ENCODE assay signal across 27 cellular contexts in the genomic region with DNA sequence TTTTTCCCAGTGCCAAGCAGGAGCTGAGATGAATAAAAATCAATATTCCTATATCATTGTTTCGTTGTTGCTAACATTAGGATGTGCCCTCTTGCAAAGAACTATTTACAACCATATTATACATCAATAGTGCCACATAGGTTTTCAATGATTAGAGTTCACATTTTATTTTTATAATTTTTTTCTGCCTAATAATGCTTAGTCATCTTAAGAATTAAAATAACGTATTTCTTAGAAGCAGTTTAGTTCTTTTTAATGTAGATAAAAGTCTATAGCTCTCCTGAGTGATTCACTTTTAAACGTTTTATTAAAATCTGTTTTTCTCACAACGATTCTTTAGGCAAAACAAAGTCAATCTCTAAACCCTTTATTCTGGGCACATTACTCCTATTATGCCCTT.
"Had no signal": no experiment of that assay in that cellular context is flagged by ENCODE, and none has a peak within 500 bp of the region (broad histone marks: within the 10 kb centered on the region; RNA-seq: fewer than 3 reads in every experiment).

No MANE protein-coding gene starts in this region.

- H3K27ac ChIP-seq: stomach, suprapubic skin, testis, thoracic aorta, thyroid gland, tibial artery, tibial nerve, transverse colon, upper lobe of left lung, upper lobe of right lung, uterus, vagina had no signal

- H3K27me3 ChIP-seq: stomach, suprapubic skin, testis, thyroid gland, tibial artery, tibial nerve, transverse colon, upper lobe of left lung, upper lobe of right lung, uterus, vagina had no signal

- FAIRE-seq: urothelium cell line had no signal

- DNase-seq: stimulated activated CD4-positive, alpha-beta T cell treated with anti-CD3 and anti-CD28 coated beads, Interleukin-2, amount 100 ng/mL, for 48 hours; stimulated activated CD4-positive, alpha-beta T cell treated with anti-CD3 and anti-CD28 coated beads, Interleukin-4, amount 100 ng/mL, for 1 hour; stimulated activated CD4-positive, alpha-beta T cell treated with anti-CD3 and anti-CD28 coated beads, Interleukin-4, amount 100 ng/mL, for 24 hours; stimulated activated CD4-positive, alpha-beta T cell treated with anti-CD3 and anti-CD28 coated beads, Interleukin-4, amount 100 ng/mL, for 4 hours; stimulated activated CD8-positive, alpha-beta memory T cell treated with anti-CD3 and anti-CD28 coated beads, Interleukin-4, amount 100 ng/mL, for 48 hours; stimulated activated naive B cell treated with anti-CD40 and anti-IgM and Interleukin-4, amounts not matched to agents 10 μg/mL and 1 μg/mL and 100 μg/mL, for 72 hours; stimulated activated naive CD4-positive, alpha-beta T cell; stimulated activated naive CD4-positive, alpha-beta T cell treated with Interleukin-2 at 50 U/mL for 16 hours; stimulated activated naive CD8-positive, alpha-beta T cell treated with anti-CD3 and anti-CD28 coated beads, Interleukin-15, amount 100 ng/mL, for 72 hours; stimulated activated naive CD8-positive, alpha-beta T cell treated with anti-CD3 and anti-CD28 coated beads, Interleukin-15, Interleukin-2, amounts not matched to agents 100 U/mL and 50 U/mL, for 24 hours; stomach; substantia nigra; testis; thyroid gland; tibial artery; transverse colon; trophoblast cell; upper lobe of left lung; upper lobe of right lung; uterus had no signal

- H3K4me3 ChIP-seq: stomach, suprapubic skin, testis, thoracic aorta, thyroid gland, tibial artery, tibial nerve, transverse colon, upper lobe of left lung, upper lobe of right lung, uterus, vagina had no signal

- H3K36me3 ChIP-seq: thoracic aorta, thyroid gland, upper lobe of left lung, upper lobe of right lung, uterus, vagina had no signal

- H3K4me1 ChIP-seq: testis, transverse colon, upper lobe of right lung, vagina had no signal

- H3K9me3 ChIP-seq: stomach, suprapubic skin, testis, thoracic aorta, thyroid gland, tibial artery, tibial nerve, transverse colon, upper lobe of left lung, upper lobe of right lung, uterus, vagina had no signal

- ATAC-seq: stimulated activated effector memory CD8-positive, alpha-beta T cell treated with anti-CD3 and anti-CD28 coated beads, Interleukin-12 subunit alpha, Interleukin-12 subunit beta, amount 100 ng/mL, for 72 hours; stimulated activated memory B cell treated with anti-CD40 and anti-IgM and Interleukin-4, amounts not matched to agents 10 μg/mL and 1 μg/mL and 100 μg/mL, for 72 hours; stimulated activated naive B cell treated with anti-CD40 and anti-IgM and Interleukin-4, amounts not matched to agents 10 μg/mL and 1 μg/mL and 100 μg/mL, for 72 hours; stimulated activated naive CD8-positive, alpha-beta T cell treated with anti-CD3 and anti-CD28 coated beads, Interleukin-15, amount 100 ng/mL, for 72 hours; stimulated activated naive CD8-positive, alpha-beta T cell treated with anti-CD3 and anti-CD28 coated beads, Interleukin-15, Interleukin-2, amounts not matched to agents 100 U/mL and 50 U/mL, for 24 hours; upper lobe of right lung had no signal
